ENCODE assay signal across 19 cellular contexts in the genomic region with DNA sequence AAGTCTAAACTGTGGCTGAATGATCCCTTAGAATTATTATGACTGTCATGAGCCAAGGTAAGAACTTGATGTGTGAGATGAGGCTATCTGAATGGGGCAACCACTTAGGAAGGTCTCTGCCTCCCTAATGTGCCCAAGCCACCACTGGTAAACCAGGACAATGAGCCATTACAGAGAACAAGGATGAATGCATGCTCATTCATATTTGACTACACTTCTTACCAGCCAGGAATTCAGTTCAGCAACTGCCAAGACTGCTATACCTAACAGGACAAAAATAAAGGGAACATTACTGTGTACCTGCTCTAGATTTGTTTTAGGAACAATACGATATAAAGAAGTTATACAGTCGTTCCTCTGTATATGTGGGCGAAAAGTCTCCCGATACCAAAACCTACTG. TPM values are rescaled to one million over a fixed set of nuclear protein-coding genes. Genes with fewer than 3 reads are reported as not detected.
DNase-seq lines count a peak whose midpoint lies in the region; ATAC-seq, FAIRE-seq and TF ChIP-seq lines count a peak whose summit lies in the region.
"Had no signal": no experiment of that assay in that cellular context is flagged by ENCODE, and none has a peak within 500 bp of the region (broad histone marks: within the 10 kb centered on the region; RNA-seq: fewer than 3 reads in every experiment).

No MANE protein-coding gene starts in this region.

- no peaks in the 10 kb centered on the region for H3K79me2 ChIP-seq in H1 (ENCODE audit: control insufficient read depth in 1 of 2, insufficient read depth in 2 of 2, low read length in 2 of 2)

- no peak overlapping the region for H3K18ac ChIP-seq in H1 (ENCODE audit: extremely low read depth, low read length)

- H4K20me1 ChIP-seq in H1 (replicated peaks in 1 of 2; ENCODE audit: control insufficient read depth in 1 of 2, insufficient read depth in 2 of 2, low read length in 2 of 2) = peaks cover 0 to 1% of the 10 kb centered on the region in 2 experiments

- H4K91ac ChIP-seq in H1 (replicated peaks; ENCODE audit: insufficient read length, low read length) = peak overlapping the region; percentile 40

- no peak for DNase-seq in heart right ventricle
- DNase-seq in left cardiac atrium = no peak
- DNase-seq in H1 (ENCODE audit: low read depth in 1 of 2, low spot score in 2 of 2) = no peak
- no peak for DNase-seq in psoas muscle
- no peak for DNase-seq in right lobe of liver
- DNase-seq in left colon = no peak
- DNase-seq in D341Med (ENCODE audit: low spot score) = no peak
- DNase-seq: C1 segment of cervical spinal cord, DMS79 treated with DMSO at 0.1 percent for 48 hours, MV-4-11, NCI-H187, NCI-H2227 treated with DMSO at 0.1 percent for 48 hours, NCI-H524, NCI-H82, PC-3, RPMI8226 had no signal

- H3K36me3 ChIP-seq in heart right ventricle (no peaks in the 10 kb centered on the region), H1 (ENCODE audit: control insufficient read depth in 2 of 4, insufficient read depth in 4 of 4, low read length in 3 of 4) (no peaks in the 10 kb centered on the region), psoas muscle (ENCODE audit: insufficient read depth in 1 of 2, low read depth in 1 of 2) (no peaks in the 10 kb centered on the region), right lobe of liver (no peaks in the 10 kb centered on the region)
- H3K36me3 ChIP-seq: HAP-1 had no signal

- H3K79me1 ChIP-seq in H1 (ENCODE audit: low read depth, low read length) = no peaks in the 10 kb centered on the region

- H3K23ac ChIP-seq in H1 (ENCODE audit: insufficient read length) = no peak overlapping the region

- H2AK5ac ChIP-seq in H1 (ENCODE audit: low read depth, low read length) = no peak overlapping the region

- H2BK20ac ChIP-seq in H1 (ENCODE audit: low read length) = no peak overlapping the region

- H3K14ac ChIP-seq in H1 (ENCODE audit: insufficient read length) = no peak overlapping the region

- H2BK15ac ChIP-seq in H1 (ENCODE audit: low read length) = no peak overlapping the region

- no peak overlapping the region for H2BK120ac ChIP-seq in H1 (replicated peaks; ENCODE audit: low read depth, low read length)

- no peak for TF ChIP-seq EP300 in H1 (IDR thresholded peaks at IDR 0.05; ENCODE audit: borderline replicate concordance in 1 of 2, low read depth in 2 of 2, low read length in 2 of 2)

- TF ChIP-seq POLR2A in H1 (IDR thresholded peaks at IDR 0.05; ENCODE audit: control extremely low read depth in 1 of 2, low read depth in 2 of 2, low read length in 2 of 2) (no peak), right lobe of liver (IDR thresholded peaks at IDR 0.05) (no peak)

- H3K9me3 ChIP-seq in heart right ventricle (no peaks in the 10 kb centered on the region), H1 (ENCODE audit: insufficient read depth in 2 of 2, low read depth in 1 of 2, low read length in 1 of 2) (no peaks in the 10 kb centered on the region), psoas muscle (no peaks in the 10 kb centered on the region), right lobe of liver (no peaks in the 10 kb centered on the region)
- H3K9me3 ChIP-seq: HAP-1 had no signal

- H4K5ac ChIP-seq in H1 (ENCODE audit: insufficient read length, low read depth, low read length) = no peak overlapping the region

- TF ChIP-seq CTCF in heart right ventricle (IDR thresholded peaks at IDR 0.05) (no peak), H1 (IDR thresholded peaks at IDR 0.05; ENCODE audit: control extremely low read depth in 1 of 3, insufficient read depth in 1 of 3, low read depth in 1 of 3, low read length in 3 of 3) (no peak), psoas muscle (IDR thresholded peaks at IDR 0.05) (no peak), right lobe of liver (IDR thresholded peaks at IDR 0.05) (no peak)

- no peak overlapping the region for H4K8ac ChIP-seq in H1 (ENCODE audit: extremely low read depth, insufficient read depth, low read length)

- POLR2A ChIA-PET in H1 (lab: Charles Lee; ENCODE audit: partially characterized antibody) = no interaction called here

- CTCF ChIA-PET in H1 (lab: Charles Lee; ENCODE audit: partially characterized antibody) = no interaction called here

- H2BK12ac ChIP-seq in H1 (ENCODE audit: low read depth, low read length) = no peak overlapping the region

- H3K27me3 ChIP-seq in heart right ventricle = no peaks in the 10 kb centered on the region
- no peaks in the 10 kb centered on the region for H3K27me3 ChIP-seq in H1 (replicated peaks in 1 of 4; ENCODE audit: control insufficient read depth in 3 of 4, extremely low read depth in 1 of 4, insufficient read depth in 3 of 4, low read length in 3 of 4)
- no peaks in the 10 kb centered on the region for H3K27me3 ChIP-seq in psoas muscle (ENCODE audit: insufficient read depth in 3 of 3, low read length in 2 of 3)
- H3K27me3 ChIP-seq in right lobe of liver = no peaks in the 10 kb centered on the region

- H3K23me2 ChIP-seq in H1 (ENCODE audit: low read depth, low read length) = no peaks in the 10 kb centered on the region

- H3K4ac ChIP-seq in H1 (replicated peaks; ENCODE audit: insufficient read length, low read depth, low read length) = no peak overlapping the region

- no peak overlapping the region for H2AFZ ChIP-seq in H1 (ENCODE audit: low read length)

- no peak for FAIRE-seq in H1 (lab: Jason Lieb, UNC)

- H3K56ac ChIP-seq in H1 (replicated peaks; ENCODE audit: insufficient read length, low read depth, low read length) = no peak overlapping the region

- H3K27ac ChIP-seq in heart right ventricle (peak overlapping the region in 1 of 10 donors; percentile 51), H1 (ENCODE audit: low read depth, low read length) (no peak overlapping the region), psoas muscle (peak overlapping the region; percentile 82), right lobe of liver (no peak overlapping the region)
- H3K27ac ChIP-seq: HL-60, KMS-11 had no signal

- peak in 6 of 8 donors; percentile 33 to 82 (median 62) for ATAC-seq in heart right ventricle
- ATAC-seq in left cardiac atrium = no peak
- ATAC-seq in psoas muscle = peak; percentile 23 to 51 (median 30)
- no peak for ATAC-seq in right lobe of liver
- no peak for ATAC-seq in left colon
- ATAC-seq: PC-3 had no signal

- TF ChIP-seq RAD21 in H1 (IDR thresholded peaks at IDR 0.05 in 1 of 2, conservative IDR thresholded peaks at IDR 0.05 in 1 of 2; ENCODE audit: low read depth in 2 of 2, low read length in 2 of 2) = no peak

- H3K4me3 ChIP-seq in heart right ventricle = no peak overlapping the region
- H3K4me3 ChIP-seq in H1 (ENCODE audit: extremely low read depth in 1 of 4, insufficient read depth in 2 of 4, low read depth in 3 of 4, low read length in 4 of 4) = no peak overlapping the region
- H3K4me3 ChIP-seq in psoas muscle = peak overlapping the region; percentile 14
- H3K4me3 ChIP-seq in right lobe of liver = no peak overlapping the region
- H3K4me3 ChIP-seq: HAP-1 had no signal

- peaks cover 0 to 40% (median 12%) of the 10 kb centered on the region in 9 donors for H3K4me1 ChIP-seq in heart right ventricle
- peaks cover 0 to 5% (median 0%) of the 10 kb centered on the region in 4 experiments; a peak in 1 of 7 replicates for H3K4me1 ChIP-seq in H1 (replicated peaks in 1 of 4; ENCODE audit: control insufficient read depth in 3 of 4, insufficient read depth in 4 of 4, low read length in 3 of 4)
- peaks cover 62% of the 10 kb centered on the region for H3K4me1 ChIP-seq in psoas muscle
- no peaks in the 10 kb centered on the region for H3K4me1 ChIP-seq in right lobe of liver

- H3K9ac ChIP-seq in H1 (replicated peaks in 1 of 4; ENCODE audit: extremely low read depth in 1 of 4, low read depth in 3 of 4, low read length in 3 of 4) = no peak overlapping the region
- H3K9ac ChIP-seq: KMS-11 had no signal

- 81 to 82% methylated on average over 4 of the region's 4 CpGs for WGBS in heart right ventricle, 2 donors
- 96% methylated on average over 4 of the region's 4 CpGs; no CpG with 5 or more reads in 1 of the 2 experiments for WGBS in H1 (ENCODE audit: extremely low coverage in 1 of 2, insufficient coverage in 1 of 2, insufficient read length in 1 of 2, insufficient replicate concordance in 2 of 2, low coverage in 1 of 2, low lambda C conversion rate in 2 of 2, missing lambda C conversion rate in 1 of 2), 2 experiments
- WGBS in psoas muscle, 3 donors = 62 to 69% (median 64%) methylated on average over 4 of the region's 4 CpGs
- 82% methylated on average over 4 of the region's 4 CpGs for WGBS in right lobe of liver (ENCODE audit: insufficient coverage, low coverage, low lambda C conversion rate, missing lambda C conversion rate)

- no peak overlapping the region for H3K4me2 ChIP-seq in H1 (ENCODE audit: insufficient read depth in 1 of 2, low read depth in 2 of 2, low read length in 2 of 2)
- H3K4me2 ChIP-seq: KMS-11 had no signal

- intact Hi-C loops in heart right ventricle (cut with DNase I) = no loop called here
- intact Hi-C loops in left cardiac atrium (cut with DNase I) = no loop called here
- intact Hi-C loops in psoas muscle (cut with DNase I) = no loop called here
- intact Hi-C loops in right lobe of liver (cut with DNase I) = no loop called here
- intact Hi-C loops in left colon (cut with DNase I, micrococcal nuclease) = no loop called here

- H2BK5ac ChIP-seq in H1 (ENCODE audit: low read depth, low read length) = no peak overlapping the region

TF ChIP-seq in H1, 55 proteins besides CTCF, POLR2A, EP300 and RAD21:
- TF ChIP-seq BRCA1 (IDR thresholded peaks at IDR 0.05; ENCODE audit: low read depth, low read length) (no peak), EGR1 (IDR thresholded peaks at IDR 0.05; ENCODE audit: borderline replicate concordance, low read depth, low read length) (no peak), ASH2L (IDR thresholded peaks at IDR 0.05; ENCODE audit: low read length) (no peak), PHF8 (conservative IDR thresholded peaks at IDR 0.05; ENCODE audit: low read depth, low read length) (no peak)

RNA-seq across cellular contexts. Expression of a gene that starts 23.0 kb away (rescaled TPM):
- total RNA-seq in heart right ventricle (10 to 100 TPM; 10.4 to 20.0 (median 15.1) TPM), left cardiac atrium (10 to 100 TPM in 1 of 2 donors, 1 to 10 TPM in 1; 9.7 to 11.0 TPM), psoas muscle (10 to 100 TPM; 11.3 to 12.5 (median 12.3) TPM), right lobe of liver (1 to 10 TPM; 1.9 to 4.2 (median 2.2) TPM), left colon (10 to 100 TPM; 26.9 to 30.4 TPM)
- polyA plus RNA-seq in heart right ventricle (1 to 10 TPM; 3.1 to 3.5 TPM), H1 (2011; rRNA removed) (1.9 and 2.0 TPM in 2 replicates), psoas muscle (1 to 10 TPM; 2.3 to 6.5 (median 6.5) TPM)
- total RNA-seq in H1 (2021; fragmentation: NEBNext Ultra II Directional; extraction: Animal tissue kit (Norgen Biotek cat#: 25700)) = 9.3 and 9.8 TPM in 2 replicates
- polyA plus RNA-seq in H1 (2011; cell fraction: cytosol; rRNA removed) = 2.5 TPM
- polyA plus RNA-seq in H1 (2011; cell fraction: nucleus; rRNA removed) = 4.0 TPM
- 2.7 to 4.2 TPM (median 3.5 TPM) in 4 replicates for polyA plus RNA-seq in H1 (2012, experiment 1 of 2)
- polyA plus RNA-seq in H1 (2012, experiment 2 of 2) = 0.26 TPM
- polyA plus RNA-seq in H1 (2013, experiment 1 of 2) = 3.2 TPM
- 3.2 TPM for polyA plus RNA-seq in H1 (2013, experiment 2 of 2)
- polyA minus RNA-seq in H1 (2011; rRNA and poly(A)+ RNA removed) = 13.9 and 21.3 TPM in 2 replicates
- 5.9 TPM for polyA minus RNA-seq in H1 (2011; cell fraction: cytosol; rRNA and poly(A)+ RNA removed)
- polyA minus RNA-seq in H1 (2011; cell fraction: nucleus; rRNA and poly(A)+ RNA removed) = 8.1 TPM

Comparison
In these comparisons a context has a peak if more than half of its experiments do, and no peak if none do; other contexts are left out.
1. ATAC-seq: peak in heart right ventricle (6 of 8) and psoas muscle (4 of 4); none in left cardiac atrium (0 of 2), right lobe of liver (0 of 4) and left colon (single experiment).